ENCODE assay signal across 9 cellular contexts in genomic region chr12:8034802-8035201, GRCh38. TPM values are rescaled to one million over a fixed set of nuclear protein-coding genes. Genes with fewer than 3 reads are reported as not detected.
DNase-seq lines count a peak whose midpoint lies in the region; ATAC-seq lines count a peak whose summit lies in the region.
"Had no signal": no experiment of that assay in that cellular context is flagged by ENCODE, and none has a peak within 500 bp of the region (broad histone marks: within the 10 kb centered on the region; RNA-seq: fewer than 3 reads in every experiment).

No MANE protein-coding gene starts in this region.

- no peak for ATAC-seq in activated CD8-positive, alpha-beta T cell treated with anti-CD3 and anti-CD28 coated beads, Interleukin-2, amount 10 ng/mL, durations not matched to agents 7 days and 5 days
- ATAC-seq in stimulated activated naive CD8-positive, alpha-beta T cell treated with anti-CD3 and anti-CD28 coated beads, Interleukin-15, amount 100 ng/mL, for 72 hours, result no peak
- ATAC-seq in HG03025 (IDR thresholded peaks at IDR 0.05; ENCODE audit: low FRiP score, unreplicated experiment), result no peak
- ATAC-seq in GM18861 (IDR thresholded peaks at IDR 0.05; ENCODE audit: unreplicated experiment), result no peak
- no peak for ATAC-seq in HG03280 (IDR thresholded peaks at IDR 0.05; ENCODE audit: unreplicated experiment)

- no peaks in the 10 kb centered on the region for H3K9me3 ChIP-seq in iPS-20b (ENCODE audit: insufficient read depth, low read depth, low read length)

- no peaks in the 10 kb centered on the region for H3K9me3 Mint-ChIP-seq in T-helper 2 cell treated with Interferon-gamma antibody and Interleukin-4, amounts not matched to agents 5 μg/mL and 100 μg/mL, for 36 hours
- H3K9me3 Mint-ChIP-seq in activated CD8-positive, alpha-beta T cell treated with anti-CD3 and anti-CD28 coated beads, Interleukin-2, amount 10 ng/mL, durations not matched to agents 7 days and 5 days (ENCODE audit: insufficient read depth), result no peaks in the 10 kb centered on the region
- H3K9me3 Mint-ChIP-seq in stimulated activated naive CD8-positive, alpha-beta T cell treated with anti-CD3 and anti-CD28 coated beads, Interleukin-15, amount 100 ng/mL, for 72 hours, result no peaks in the 10 kb centered on the region

- CTCF ChIA-PET in activated CD8-positive, alpha-beta T cell treated with anti-CD3 and anti-CD28 coated beads, Interleukin-2, amount 10 ng/mL, durations not matched to agents 7 days and 5 days (lab: Charles Lee), result interaction anchor here (0.6 to 2.2 kb wide), 5 partner anchors 10 to 75 kb away, joined by 3 to 25 read pairs (median 3); no protein-coding TSS in a partner anchor

- no peak for DNase-seq in T-helper 2 cell treated with Interferon-gamma antibody and Interleukin-4, amounts not matched to agents 5 μg/mL and 100 μg/mL, for 36 hours (ENCODE audit: low spot score)
- DNase-seq in T-helper 2 cell, result no peak
- DNase-seq in activated CD8-positive, alpha-beta T cell treated with anti-CD3 and anti-CD28 coated beads, Interleukin-2, amount 10 ng/mL, durations not matched to agents 7 days and 5 days, result no peak
- no peak for DNase-seq in stimulated activated naive CD8-positive, alpha-beta T cell treated with anti-CD3 and anti-CD28 coated beads, Interleukin-15, amount 100 ng/mL, for 72 hours
- DNase-seq: ACHN had no signal

- peak overlapping the region; percentile 4 for H3K27ac Mint-ChIP-seq in T-helper 2 cell treated with Interferon-gamma antibody and Interleukin-4, amounts not matched to agents 5 μg/mL and 100 μg/mL, for 36 hours
- H3K27ac Mint-ChIP-seq in activated CD8-positive, alpha-beta T cell treated with anti-CD3 and anti-CD28 coated beads, Interleukin-2, amount 10 ng/mL, durations not matched to agents 7 days and 5 days, result no peak overlapping the region
- no peak overlapping the region for H3K27ac Mint-ChIP-seq in stimulated activated naive CD8-positive, alpha-beta T cell treated with anti-CD3 and anti-CD28 coated beads, Interleukin-15, amount 100 ng/mL, for 72 hours

- H3K27me3 Mint-ChIP-seq in T-helper 2 cell treated with Interferon-gamma antibody and Interleukin-4, amounts not matched to agents 5 μg/mL and 100 μg/mL, for 36 hours (ENCODE audit: low read depth), result no peaks in the 10 kb centered on the region
- peaks cover 3% of the 10 kb centered on the region for H3K27me3 Mint-ChIP-seq in activated CD8-positive, alpha-beta T cell treated with anti-CD3 and anti-CD28 coated beads, Interleukin-2, amount 10 ng/mL, durations not matched to agents 7 days and 5 days (ENCODE audit: low read depth)
- no peaks in the 10 kb centered on the region for H3K27me3 Mint-ChIP-seq in stimulated activated naive CD8-positive, alpha-beta T cell treated with anti-CD3 and anti-CD28 coated beads, Interleukin-15, amount 100 ng/mL, for 72 hours

- H3K27me3 ChIP-seq in iPS-20b (ENCODE audit: insufficient read depth, low read length), result no peaks in the 10 kb centered on the region

- H3K36me3 ChIP-seq in iPS-20b (ENCODE audit: insufficient read depth, low read depth, low read length), result peaks cover 3% of the 10 kb centered on the region; the same call in 1 of the 2 replicates

- H3K27ac ChIP-seq in iPS-20b (ENCODE audit: low read length), result no peak overlapping the region

- peaks cover 13% of the 10 kb centered on the region for H3K36me3 Mint-ChIP-seq in T-helper 2 cell treated with Interferon-gamma antibody and Interleukin-4, amounts not matched to agents 5 μg/mL and 100 μg/mL, for 36 hours (ENCODE audit: low read depth)
- H3K36me3 Mint-ChIP-seq in activated CD8-positive, alpha-beta T cell treated with anti-CD3 and anti-CD28 coated beads, Interleukin-2, amount 10 ng/mL, durations not matched to agents 7 days and 5 days (ENCODE audit: low read depth), result peaks cover 20% of the 10 kb centered on the region

- peaks cover 54% of the 10 kb centered on the region for H3K4me1 Mint-ChIP-seq in T-helper 2 cell treated with Interferon-gamma antibody and Interleukin-4, amounts not matched to agents 5 μg/mL and 100 μg/mL, for 36 hours (ENCODE audit: low read depth)
- peaks cover 67% of the 10 kb centered on the region for H3K4me1 Mint-ChIP-seq in activated CD8-positive, alpha-beta T cell treated with anti-CD3 and anti-CD28 coated beads, Interleukin-2, amount 10 ng/mL, durations not matched to agents 7 days and 5 days (ENCODE audit: low read depth)
- peaks cover 79% of the 10 kb centered on the region for H3K4me1 Mint-ChIP-seq in stimulated activated naive CD8-positive, alpha-beta T cell treated with anti-CD3 and anti-CD28 coated beads, Interleukin-15, amount 100 ng/mL, for 72 hours

- H3K4me3 ChIP-seq in iPS-20b (ENCODE audit: low read length), result peak overlapping the region; percentile 86; the same call in 1 of the 2 replicates

- peaks cover 47% of the 10 kb centered on the region for H3K4me1 ChIP-seq in iPS-20b (ENCODE audit: insufficient read depth, low read length)

- POLR2A ChIA-PET in activated CD8-positive, alpha-beta T cell treated with anti-CD3 and anti-CD28 coated beads, Interleukin-2, amount 10 ng/mL, durations not matched to agents 7 days and 5 days (lab: Charles Lee), result interaction anchor here (0.5 to 2.3 kb wide), 2 partner anchors 8 to 46 kb away, joined by 3 to 5 read pairs; no protein-coding TSS in a partner anchor

- peak overlapping the region; percentile 19; the same call in 1 of the 2 replicates for H3K9ac ChIP-seq in iPS-20b (ENCODE audit: low read depth, low read length)

- H3K4me3 Mint-ChIP-seq in T-helper 2 cell treated with Interferon-gamma antibody and Interleukin-4, amounts not matched to agents 5 μg/mL and 100 μg/mL, for 36 hours, result peak overlapping the region; percentile 91
- H3K4me3 Mint-ChIP-seq in activated CD8-positive, alpha-beta T cell treated with anti-CD3 and anti-CD28 coated beads, Interleukin-2, amount 10 ng/mL, durations not matched to agents 7 days and 5 days, result peak overlapping the region; percentile 83
- peak overlapping the region; percentile 90 for H3K4me3 Mint-ChIP-seq in stimulated activated naive CD8-positive, alpha-beta T cell treated with anti-CD3 and anti-CD28 coated beads, Interleukin-15, amount 100 ng/mL, for 72 hours

RNA-seq across cellular contexts. Expression of gene FOXJ2, which starts 2.3 kb away (rescaled TPM):
- total RNA-seq in activated CD8-positive, alpha-beta T cell treated with anti-CD3 and anti-CD28 coated beads, Interleukin-2, amount 10 ng/mL, durations not matched to agents 7 days and 5 days, result 10 to 100 TPM; 16.9 to 17.1 TPM

RNA-seq across cellular contexts. Expression of gene C3AR1, which starts 31.4 kb away (rescaled TPM):
- total RNA-seq in activated CD8-positive, alpha-beta T cell treated with anti-CD3 and anti-CD28 coated beads, Interleukin-2, amount 10 ng/mL, durations not matched to agents 7 days and 5 days, result 1 to 10 TPM; 8.8 to 9.1 TPM

RNA-seq across cellular contexts. Expression of gene NECAP1, which starts 47.3 kb away (rescaled TPM):
- total RNA-seq in activated CD8-positive, alpha-beta T cell treated with anti-CD3 and anti-CD28 coated beads, Interleukin-2, amount 10 ng/mL, durations not matched to agents 7 days and 5 days, result 10 to 100 TPM; 31.9 to 34.3 TPM
